1 cellular context compared by ENCODE assay signal in the genomic region with DNA sequence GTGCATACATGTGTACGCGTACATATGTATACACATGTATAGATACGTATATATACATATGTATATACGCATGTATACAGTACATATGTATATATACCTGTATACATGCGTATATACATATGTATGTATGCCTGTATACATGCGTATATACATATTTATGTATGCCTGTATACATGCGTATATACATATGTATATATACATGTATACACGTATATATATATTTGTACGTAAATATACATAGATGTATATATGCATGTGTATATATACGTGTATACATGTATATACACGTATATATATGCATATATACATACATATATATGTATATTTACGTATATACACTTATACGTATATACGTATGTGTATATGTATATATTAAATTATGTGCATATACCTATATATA.
TF ChIP-seq lines count a peak whose summit lies in the region.

No MANE protein-coding gene starts in this region.

TF ChIP-seq in K562, 482 proteins besides CTCF, POLR2A, EP300 and RAD21 (continued from another document):
- peak; percentile 50; the same call in 1 of the 2 replicates for TF ChIP-seq NFIX (CRISPR knock-in tag; IDR thresholded peaks at IDR 0.05; ENCODE audit: low read depth)
- 0 out of 2 replicates have a peak, but pooled peaks have one; percentile 54 for TF ChIP-seq ZNF707 (CRISPR knock-in tag; conservative IDR thresholded peaks at IDR 0.05)
- no peak for TF ChIP-seq NONO (IDR thresholded peaks at IDR 0.05; ENCODE audit: low read depth in 2 of 2, low read length in 1 of 2)
- no peak for TF ChIP-seq FOXJ3 (CRISPR knock-in tag; IDR thresholded peaks at IDR 0.05)
- TF ChIP-seq, protein P1, sequence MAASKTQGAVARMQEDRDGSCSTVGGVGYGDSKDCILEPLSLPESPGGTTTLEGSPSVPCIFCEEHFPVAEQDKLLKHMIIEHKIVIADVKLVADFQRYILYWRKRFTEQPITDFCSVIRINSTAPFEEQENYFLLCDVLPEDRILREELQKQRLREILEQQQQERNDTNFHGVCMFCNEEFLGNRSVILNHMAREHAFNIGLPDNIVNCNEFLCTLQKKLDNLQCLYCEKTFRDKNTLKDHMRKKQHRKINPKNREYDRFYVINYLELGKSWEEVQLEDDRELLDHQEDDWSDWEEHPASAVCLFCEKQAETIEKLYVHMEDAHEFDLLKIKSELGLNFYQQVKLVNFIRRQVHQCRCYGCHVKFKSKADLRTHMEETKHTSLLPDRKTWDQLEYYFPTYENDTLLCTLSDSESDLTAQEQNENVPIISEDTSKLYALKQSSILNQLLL (CRISPR knock-in tag; IDR thresholded peaks at IDR 0.05; ENCODE audit: borderline replicate concordance): peak; percentile 77; the same call in 1 of the 2 replicates
